ENCODE assay signal across 8 cellular contexts in the genomic region with DNA sequence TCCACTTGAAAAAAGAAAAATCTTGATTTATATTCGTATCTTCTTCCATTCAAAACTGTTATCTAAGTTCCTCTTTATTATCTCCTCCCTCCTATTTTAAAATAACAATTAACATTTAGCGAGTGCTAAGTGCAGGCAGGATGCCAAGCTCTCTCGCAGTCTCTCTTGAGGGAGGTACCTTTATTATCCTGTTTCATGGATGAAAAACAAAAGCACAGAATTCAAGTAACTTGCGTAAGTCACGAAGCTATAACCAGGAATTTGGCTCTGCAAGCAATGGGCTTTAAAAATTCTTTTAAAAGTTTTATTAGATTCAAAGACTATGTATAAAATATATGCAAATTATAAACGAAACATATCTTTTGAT.
DNase-seq lines count a peak whose midpoint lies in the region; ATAC-seq and TF ChIP-seq lines count a peak whose summit lies in the region.

No MANE protein-coding gene starts in this region.

- no peak overlapping the region for H2BK5ac ChIP-seq in trophoblast cell (ENCODE audit: low read depth, low read length, poor library complexity)

- H3K27me3 Mint-ChIP-seq in CD14-positive monocyte (ENCODE audit: low read depth in 3 of 3) (peaks cover 11 to 18% (median 14%) of the 10 kb centered on the region in 3 donors), T-cell (peaks cover 5 to 25% of the 10 kb centered on the region in 2 donors)

- H2BK12ac ChIP-seq in trophoblast cell (ENCODE audit: low read length), result no peak overlapping the region

- H4K12ac ChIP-seq in trophoblast cell (ENCODE audit: low read depth, low read length), result no peak overlapping the region

- ATAC-seq in T-cell (replicated peaks in 1 of 4) (no peak), HG03521 (IDR thresholded peaks at IDR 0.05; ENCODE audit: unreplicated experiment) (no peak), HG03139 (IDR thresholded peaks at IDR 0.05; ENCODE audit: unreplicated experiment) (no peak), HG03354 (IDR thresholded peaks at IDR 0.05; ENCODE audit: poor library complexity, severe bottlenecking, unreplicated experiment) (no peak)

- H3K27me3 ChIP-seq in Karpas-422 (ENCODE audit: low read length) (no peaks in the 10 kb centered on the region), trophoblast cell (ENCODE audit: insufficient read depth, low read length) (no peaks in the 10 kb centered on the region)

- no peaks in the 10 kb centered on the region for H3K9me2 ChIP-seq in Karpas-422 (replicated peaks; ENCODE audit: insufficient read depth, low read length)

- H3K27ac Mint-ChIP-seq in CD14-positive monocyte (peak overlapping the region in 6 of 7 donors; percentile 63 to 84 (median 79)), T-cell (no peak overlapping the region)

- H4K20me1 ChIP-seq in Karpas-422 (ENCODE audit: insufficient read depth, low read depth, low read length), result no peaks in the 10 kb centered on the region

- H3K14ac ChIP-seq in trophoblast cell (ENCODE audit: low read length), result no peak overlapping the region

- H3K9ac ChIP-seq in Karpas-422 (ENCODE audit: low read length), result no peak overlapping the region
- H3K9ac ChIP-seq in trophoblast cell (ENCODE audit: low read length), result no peak overlapping the region

- H4K91ac ChIP-seq in trophoblast cell (ENCODE audit: low read depth, low read length), result no peak overlapping the region

- H3K36me3 Mint-ChIP-seq in CD14-positive monocyte (peaks cover 0 to 5% of the 10 kb centered on the region in 2 donors), T-cell (no peaks in the 10 kb centered on the region)

- H2BK120ac ChIP-seq in trophoblast cell (ENCODE audit: insufficient read depth, low read length, poor library complexity), result no peak overlapping the region

- H4K8ac ChIP-seq in trophoblast cell (ENCODE audit: low read depth, low read length), result no peak overlapping the region

- H3K36me3 ChIP-seq in Karpas-422 (ENCODE audit: insufficient read depth, low read length) (no peaks in the 10 kb centered on the region), trophoblast cell (ENCODE audit: control insufficient read depth in 1 of 2, insufficient read depth in 2 of 2, low read length in 2 of 2) (no peaks in the 10 kb centered on the region)

- H3K18ac ChIP-seq in trophoblast cell (ENCODE audit: low read length), result no peak overlapping the region

- no peak overlapping the region for H2AK5ac ChIP-seq in trophoblast cell (ENCODE audit: low read length)

- no peaks in the 10 kb centered on the region for H3K79me2 ChIP-seq in Karpas-422 (ENCODE audit: low read length)
- peaks cover 3% of the 10 kb centered on the region for H3K79me2 ChIP-seq in trophoblast cell (ENCODE audit: control insufficient read depth, insufficient read depth, low read length, poor library complexity)

- peaks cover 3% of the 10 kb centered on the region for H3K9me3 ChIP-seq in Karpas-422 (ENCODE audit: low read length)
- H3K9me3 ChIP-seq in trophoblast cell (ENCODE audit: insufficient read depth, low read depth, low read length), result no peaks in the 10 kb centered on the region

- WGBS in trophoblast cell (ENCODE audit: extremely low coverage, insufficient coverage, insufficient read length), result no CpG with 5 or more reads among the region's 6 CpGs

- CTCF ChIA-PET in T-cell (lab: Charles Lee), result no interaction called here

- POLR2A ChIA-PET in T-cell (lab: Charles Lee), result no interaction called here

- H3K4me2 ChIP-seq in Karpas-422 (ENCODE audit: low read depth, low read length, poor library complexity, severe bottlenecking) (peak overlapping the region; percentile 58), trophoblast cell (ENCODE audit: low read length) (peak overlapping the region; percentile 83)

- H3K4me1 Mint-ChIP-seq in CD14-positive monocyte, result peaks cover 33% of the 10 kb centered on the region
- H3K4me1 Mint-ChIP-seq in T-cell, result peaks cover 10 to 15% (median 13%) of the 10 kb centered on the region in 3 donors

- H3K4me3 Mint-ChIP-seq in CD14-positive monocyte (peak overlapping the region; percentile 83 to 92), T-cell (peak overlapping the region in 2 of 3 donors; percentile 66 to 86)

- H3K4me3 ChIP-seq in Karpas-422 (ENCODE audit: low read length), result 0 out of 2 replicates have a peak overlapping the region, but pooled peaks have one; percentile 61
- H3K4me3 ChIP-seq in fibroblast of the aortic adventitia (ENCODE audit: low read depth, low read length), result peak overlapping the region; percentile 67
- no peak overlapping the region for H3K4me3 ChIP-seq in trophoblast cell (ENCODE audit: low read depth, low read length)

- H2AFZ ChIP-seq in Karpas-422 (ENCODE audit: low read length) (no peak overlapping the region), trophoblast cell (ENCODE audit: insufficient read depth, low read length, poor library complexity) (no peak overlapping the region)

- no peak for TF ChIP-seq CTCF in CD14-positive monocyte (IDR thresholded peaks at IDR 0.05)
- TF ChIP-seq CTCF in fibroblast of the aortic adventitia (IDR thresholded peaks at IDR 0.05; ENCODE audit: insufficient read depth, low read length), result no peak

- H3K79me1 ChIP-seq in trophoblast cell (ENCODE audit: low read length), result peaks cover 7% of the 10 kb centered on the region

- intact Hi-C loops in CD14-positive monocyte (cut with micrococcal nuclease), result loop anchor here in 1 of 2 donors (10.0 kb wide), 1 partner anchor 106 kb away; no protein-coding TSS in a partner anchor

- H3K9me3 Mint-ChIP-seq in CD14-positive monocyte (peaks cover 0 to 8% (median 0%) of the 10 kb centered on the region in 7 donors), T-cell (peaks cover 0 to 4% (median 0%) of the 10 kb centered on the region in 3 donors)

- no peak overlapping the region for H3K4ac ChIP-seq in trophoblast cell (ENCODE audit: low read depth, low read length)

- peaks cover 4% of the 10 kb centered on the region; the same call in 1 of the 2 replicates for H3K4me1 ChIP-seq in Karpas-422 (ENCODE audit: low read length)
- peaks cover 0 to 5% of the 10 kb centered on the region in 2 experiments for H3K4me1 ChIP-seq in trophoblast cell (ENCODE audit: control insufficient read depth in 1 of 2, insufficient read depth in 2 of 2, low read length in 2 of 2)

- no peak overlapping the region for H3K23ac ChIP-seq in trophoblast cell (ENCODE audit: low read length)

- H3K27ac ChIP-seq in Karpas-422 (ENCODE audit: low read length) (no peak overlapping the region), trophoblast cell (ENCODE audit: low read depth, low read length) (peak overlapping the region; percentile 87)

- DNase-seq in CD14-positive monocyte (ENCODE audit: low spot score) (no peak), Karpas-422 (no peak), T-cell (no peak), fibroblast of the aortic adventitia (ENCODE audit: low read depth) (peak; percentile 92), trophoblast cell (peak; percentile 6 to 66)

Comparison
In these comparisons a context has a peak if more than half of its experiments do, and no peak if none do; other contexts are left out.
1. DNase-seq: peak in fibroblast of the aortic adventitia (single experiment) and trophoblast cell (2 of 2); none in CD14-positive monocyte (single experiment), Karpas-422 (single experiment) and T-cell (0 of 34).
2. H3K27ac Mint-ChIP-seq: peak in CD14-positive monocyte (6 of 7); none in T-cell (0 of 2).